22 cellular contexts compared by ENCODE assay signal in the genomic region with DNA sequence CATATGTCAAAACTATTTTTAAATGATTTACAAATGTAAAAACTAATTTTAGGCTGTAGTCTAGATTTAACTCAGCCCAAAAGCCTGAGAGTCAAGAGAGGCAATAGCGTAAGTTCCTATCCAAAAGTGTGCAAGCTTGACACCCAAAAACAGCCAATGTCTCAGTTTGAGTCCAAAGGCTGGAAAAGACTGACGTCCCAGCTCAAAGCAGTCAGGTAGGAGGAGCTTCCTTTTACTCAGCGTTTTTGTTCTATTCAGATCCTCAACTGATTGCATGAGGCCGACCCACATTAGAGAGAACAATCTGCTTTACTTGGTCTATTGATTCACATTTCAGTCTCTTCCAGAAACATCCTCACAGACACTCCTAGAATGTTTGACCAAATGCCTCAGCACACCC.
"Had no signal": no experiment of that assay in that cellular context is flagged by ENCODE, and none has a peak within 500 bp of the region (broad histone marks: within the 10 kb centered on the region; RNA-seq: fewer than 3 reads in every experiment).

No MANE protein-coding gene starts in this region.

- H3K27ac Mint-ChIP-seq: immature natural killer cell; naive thymus-derived CD8-positive, alpha-beta T cell; stimulated activated naive B cell treated with anti-CD40 and anti-IgM and Interleukin-4, amounts not matched to agents 10 μg/mL and 1 μg/mL and 100 μg/mL, for 72 hours had no signal

- FAIRE-seq: keratinocyte had no signal

- DNase-seq: colonic mucosa; dermis blood vessel endothelial cell; esophagus squamous epithelium; foreskin fibroblast; glutamatergic neuron; immature natural killer cell; left cardiac atrium; left ventricle myocardium superior; naive thymus-derived CD8-positive, alpha-beta T cell; psoas muscle; retina; stimulated activated CD4-positive, alpha-beta T cell treated with anti-CD3 and anti-CD28 coated beads, Interleukin-2, amount 100 ng/mL, for 24 hours; stimulated activated CD4-positive, alpha-beta T cell treated with anti-CD3 and anti-CD28 coated beads, Interleukin-4, amount 100 ng/mL, for 4 hours; stimulated activated naive B cell treated with anti-CD40 and anti-IgM and Interleukin-4, amounts not matched to agents 10 μg/mL and 1 μg/mL and 100 μg/mL, for 72 hours; stomach; substantia nigra; transverse colon had no signal

- H3K4me3 ChIP-seq: colonic mucosa, esophagus squamous epithelium, gastroesophageal sphincter, psoas muscle, skin epidermis, stomach, thoracic aorta, transverse colon had no signal

- H3K4me1 Mint-ChIP-seq: immature natural killer cell; naive thymus-derived CD8-positive, alpha-beta T cell; stimulated activated naive B cell treated with anti-CD40 and anti-IgM and Interleukin-4, amounts not matched to agents 10 μg/mL and 1 μg/mL and 100 μg/mL, for 72 hours had no signal

- H3K27ac ChIP-seq: colonic mucosa, esophagus squamous epithelium, gastroesophageal sphincter, psoas muscle, skin epidermis, stomach, thoracic aorta, transverse colon had no signal

- ATAC-seq: gastroesophageal sphincter; left cardiac atrium; left ventricle myocardium superior; naive thymus-derived CD8-positive, alpha-beta T cell; psoas muscle; sciatic nerve; stimulated activated naive B cell treated with anti-CD40 and anti-IgM and Interleukin-4, amounts not matched to agents 10 μg/mL and 1 μg/mL and 100 μg/mL, for 72 hours had no signal

- H3K36me3 ChIP-seq: colonic mucosa, esophagus squamous epithelium, gastroesophageal sphincter, stomach, thoracic aorta, transverse colon had no signal

- H3K9me3 ChIP-seq: colonic mucosa, esophagus squamous epithelium, gastroesophageal sphincter, psoas muscle, stomach, thoracic aorta, transverse colon had no signal

- H3K27me3 ChIP-seq: colonic mucosa, esophagus squamous epithelium, gastroesophageal sphincter, stomach, transverse colon had no signal

- H3K9me3 Mint-ChIP-seq: naive thymus-derived CD8-positive, alpha-beta T cell; stimulated activated naive B cell treated with anti-CD40 and anti-IgM and Interleukin-4, amounts not matched to agents 10 μg/mL and 1 μg/mL and 100 μg/mL, for 72 hours had no signal

- H3K4me1 ChIP-seq: colonic mucosa, esophagus squamous epithelium, gastroesophageal sphincter, psoas muscle, stomach, transverse colon had no signal

- H3K4me3 Mint-ChIP-seq: immature natural killer cell; naive thymus-derived CD8-positive, alpha-beta T cell; stimulated activated naive B cell treated with anti-CD40 and anti-IgM and Interleukin-4, amounts not matched to agents 10 μg/mL and 1 μg/mL and 100 μg/mL, for 72 hours had no signal

- H3K36me3 Mint-ChIP-seq: immature natural killer cell; naive thymus-derived CD8-positive, alpha-beta T cell had no signal
